In genomic region chr11:17208257-17208999, GRCh38 we compare ENCODE assay signal across 8 cellular contexts. TPM values are rescaled to one million over a fixed set of nuclear protein-coding genes. Genes with fewer than 3 reads are reported as not detected.
DNase-seq lines count a peak whose midpoint lies in the region; ATAC-seq and TF ChIP-seq lines count a peak whose summit lies in the region.

No MANE protein-coding gene starts in this region.

- H3K4me3 Mint-ChIP-seq in T-helper 1 cell treated with Interleukin-12 subunit alpha and Interleukin-12 subunit beta and Interleukin-4 antibody, amounts not matched to agents 30 μg/mL and 1 μg/mL, for 36 hours = peak overlapping the region; percentile 99
- H3K4me3 Mint-ChIP-seq in chondrocyte (ENCODE audit: unreplicated experiment) = peak overlapping the region; percentile 93

- H3K9me3 Mint-ChIP-seq in T-helper 1 cell treated with Interleukin-12 subunit alpha and Interleukin-12 subunit beta and Interleukin-4 antibody, amounts not matched to agents 30 μg/mL and 1 μg/mL, for 36 hours = no peaks in the 10 kb centered on the region
- H3K9me3 Mint-ChIP-seq in chondrocyte (ENCODE audit: low read depth) = no peaks in the 10 kb centered on the region

- H3K27me3 ChIP-seq in kidney epithelial cell (ENCODE audit: control insufficient read depth, insufficient read depth, low read length) = no peaks in the 10 kb centered on the region

- peak; percentile 58 for DNase-seq in stimulated activated CD4-positive, alpha-beta T cell treated with anti-CD3 and anti-CD28 coated beads, Interleukin-15, amount 100 ng/mL, for 24 hours
- DNase-seq in stimulated activated CD4-positive, alpha-beta T cell treated with anti-CD3 and anti-CD28 coated beads, Interleukin-4, amount 100 ng/mL, for 1 hour = no peak
- DNase-seq in NCI-H1417 (lab: John Stamatoyannopoulos, UW) (peak; percentile 91 to 93 (median 93)), chondrocyte (ENCODE audit: low spot score) (no peak), kidney epithelial cell (ENCODE audit: low read depth) (peak; percentile 65)
- DNase-seq in stimulated activated CD4-positive, alpha-beta T cell treated with anti-CD3 and anti-CD28 coated beads, Interleukin-2, amount 100 ng/mL, for 4 hours (ENCODE audit: low read depth) = peak; percentile 16

- peak; percentile 43 for ATAC-seq in HG02798 (IDR thresholded peaks at IDR 0.05; ENCODE audit: poor library complexity, unreplicated experiment)

- no peaks in the 10 kb centered on the region for H3K27me3 Mint-ChIP-seq in T-helper 1 cell treated with Interleukin-12 subunit alpha and Interleukin-12 subunit beta and Interleukin-4 antibody, amounts not matched to agents 30 μg/mL and 1 μg/mL, for 36 hours (ENCODE audit: low read depth)
- no peaks in the 10 kb centered on the region for H3K27me3 Mint-ChIP-seq in chondrocyte (ENCODE audit: low read depth)

- peak overlapping the region; percentile 69 for H3K4me3 ChIP-seq in kidney epithelial cell (ENCODE audit: low read depth, low read length)

- H3K27ac Mint-ChIP-seq in T-helper 1 cell treated with Interleukin-12 subunit alpha and Interleukin-12 subunit beta and Interleukin-4 antibody, amounts not matched to agents 30 μg/mL and 1 μg/mL, for 36 hours = peak overlapping the region; percentile 97
- H3K27ac Mint-ChIP-seq in chondrocyte (ENCODE audit: unreplicated experiment) = peak overlapping the region; percentile 100

- TF ChIP-seq CTCF in chondrocyte (IDR thresholded peaks at IDR 0.05) (peak; percentile 25), kidney epithelial cell (IDR thresholded peaks at IDR 0.05; ENCODE audit: insufficient read depth, low read length, poor library complexity, severe bottlenecking) (no peak)

- peaks cover 34% of the 10 kb centered on the region for H3K4me1 Mint-ChIP-seq in T-helper 1 cell treated with Interleukin-12 subunit alpha and Interleukin-12 subunit beta and Interleukin-4 antibody, amounts not matched to agents 30 μg/mL and 1 μg/mL, for 36 hours (ENCODE audit: low read depth)
- peaks cover 29% of the 10 kb centered on the region for H3K4me1 Mint-ChIP-seq in chondrocyte (ENCODE audit: low read depth)

- peaks cover 4% of the 10 kb centered on the region for H3K36me3 Mint-ChIP-seq in T-helper 1 cell treated with Interleukin-12 subunit alpha and Interleukin-12 subunit beta and Interleukin-4 antibody, amounts not matched to agents 30 μg/mL and 1 μg/mL, for 36 hours (ENCODE audit: low read depth)
- H3K36me3 Mint-ChIP-seq in chondrocyte (ENCODE audit: low read depth) = peaks cover 1% of the 10 kb centered on the region

- no peaks in the 10 kb centered on the region for H3K36me3 ChIP-seq in kidney epithelial cell (ENCODE audit: control insufficient read depth, insufficient read depth, low read length)

RNA-seq across cellular contexts. Expression of gene PIK3C2A, which starts 0.6 kb away (rescaled TPM):
- total RNA-seq in chondrocyte = 57.0 to 60.4 TPM (median 59.4 TPM) in 3 replicates
- total RNA-seq in kidney epithelial cell = 46.8 and 48.3 TPM in 2 replicates

Comparison
In these comparisons a context has a peak if more than half of its experiments do, and no peak if none do; other contexts are left out.
1. DNase-seq: peak in stimulated activated CD4-positive, alpha-beta T cell treated with anti-CD3 and anti-CD28 coated beads, Interleukin-15, amount 100 ng/mL, for 24 hours (single experiment), NCI-H1417 (3 of 3), kidney epithelial cell (single experiment) and stimulated activated CD4-positive, alpha-beta T cell treated with anti-CD3 and anti-CD28 coated beads, Interleukin-2, amount 100 ng/mL, for 4 hours (single experiment); none in stimulated activated CD4-positive, alpha-beta T cell treated with anti-CD3 and anti-CD28 coated beads, Interleukin-4, amount 100 ng/mL, for 1 hour (single experiment) and chondrocyte (single experiment).